In genomic region chr3:13288732-13289718, GRCh38 we compare ENCODE assay signal across 20 cellular contexts.
DNase-seq lines count a peak whose midpoint lies in the region; ATAC-seq and TF ChIP-seq lines count a peak whose summit lies in the region.
"Had no signal": no experiment of that assay in that cellular context is flagged by ENCODE, and none has a peak within 500 bp of the region (broad histone marks: within the 10 kb centered on the region; RNA-seq: fewer than 3 reads in every experiment).

No MANE protein-coding gene starts in this region.

- H3K23ac ChIP-seq in IMR-90 (ENCODE audit: low read depth, low read length): no peak overlapping the region

- no peak overlapping the region for H4K8ac ChIP-seq in IMR-90 (ENCODE audit: low read depth in 2 of 2, low read length in 2 of 2)

- DNase-seq in NCI-H1092 treated with DMSO at 0.1 percent for 48 hours (lab: John Stamatoyannopoulos, UW) (peak; percentile 51), NCI-H1092 (lab: John Stamatoyannopoulos, UW) (no peak), IMR-90 (peak; percentile 3), NCI-H69 (lab: John Stamatoyannopoulos, UW) (peak; percentile 38), myocyte (ENCODE audit: low read depth) (peak; percentile 61), tibial nerve (ENCODE audit: low spot score in 2 of 2) (no peak), NCI-H82 (lab: John Stamatoyannopoulos, UW) (no peak)
- DNase-seq: activated CD8-positive, alpha-beta T cell treated with anti-CD3 and anti-CD28 coated beads, Interleukin-2, amount 10 ng/mL, durations not matched to agents 7 days and 5 days; activated naive CD8-positive, alpha-beta T cell treated with anti-CD3 and anti-CD28 coated beads, Interleukin-2, amount 10 ng/mL, durations not matched to agents 7 days and 5 days; activated T-cell treated with anti-CD3 and anti-CD28 coated beads, Interleukin-2, amount 50 U/mL, for 4 hours; BE2C; Calu3; effector memory CD8-positive, alpha-beta T cell; gastrocnemius medialis; naive B cell; NCI-H1930; substantia nigra had no signal

- no peak for ATAC-seq in IMR-90 (ENCODE audit: low read depth)
- ATAC-seq in HG02642 (IDR thresholded peaks at IDR 0.05; ENCODE audit: poor library complexity, unreplicated experiment): no peak
- ATAC-seq: activated CD4-positive, CD25-positive, alpha-beta regulatory T cell treated with anti-CD3 and anti-CD28 coated beads, Interleukin-2, amount 50 U/mL, for 24 hours; activated CD8-positive, alpha-beta T cell treated with anti-CD3 and anti-CD28 coated beads, Interleukin-2, amount 10 ng/mL, durations not matched to agents 7 days and 5 days; activated T-cell treated with anti-CD3 and anti-CD28 coated beads, Interleukin-2, amount 50 U/mL, for 4 hours; effector memory CD8-positive, alpha-beta T cell; gastrocnemius medialis had no signal

- H2AK5ac ChIP-seq in IMR-90 (ENCODE audit: low read depth, low read length): no peak overlapping the region

- no peak overlapping the region for H3K4me3 ChIP-seq in IMR-90 (ENCODE audit: insufficient read depth, low read depth, low read length)
- H3K4me3 ChIP-seq in tibial nerve: no peak overlapping the region
- H3K4me3 ChIP-seq: esophagus muscularis mucosa, gastrocnemius medialis had no signal

- H3K18ac ChIP-seq in IMR-90 (ENCODE audit: low read depth, low read length): no peak overlapping the region

- no peak overlapping the region for H4K5ac ChIP-seq in IMR-90 (ENCODE audit: low read depth, low read length)

- H3K4me2 ChIP-seq in IMR-90 (ENCODE audit: low read depth, low read length): no peak overlapping the region

- H3K4me1 ChIP-seq in IMR-90 (ENCODE audit: control insufficient read depth, insufficient read depth, low read length) (no peaks in the 10 kb centered on the region), tibial nerve (no peaks in the 10 kb centered on the region)
- H3K4me1 ChIP-seq: BE2C, esophagus muscularis mucosa, gastrocnemius medialis had no signal

- no peak for TF ChIP-seq CTCF in IMR-90 (conservative IDR thresholded peaks at IDR 0.05; ENCODE audit: low read depth, low read length)
- no peak for TF ChIP-seq CTCF in tibial nerve (IDR thresholded peaks at IDR 0.05)

- no peak overlapping the region for H2AK9ac ChIP-seq in IMR-90 (replicated peaks; ENCODE audit: low read depth, low read length, poor library complexity)

- H3K56ac ChIP-seq in IMR-90 (ENCODE audit: extremely low read depth, insufficient read depth, low read length): no peak overlapping the region

- H3K36me3 ChIP-seq in IMR-90 (ENCODE audit: control insufficient read depth, insufficient read depth, low read length): peaks cover under 1% of the 10 kb centered on the region; the same call in 1 of the 2 replicates
- no peaks in the 10 kb centered on the region for H3K36me3 ChIP-seq in tibial nerve
- H3K36me3 ChIP-seq: BE2C, esophagus muscularis mucosa, gastrocnemius medialis had no signal

- no peak overlapping the region for H2BK15ac ChIP-seq in IMR-90 (ENCODE audit: low read depth, low read length)

- H2AFZ ChIP-seq in IMR-90 (replicated peaks; ENCODE audit: low read length, poor library complexity): no peak overlapping the region

- no peak overlapping the region for H2BK120ac ChIP-seq in IMR-90 (ENCODE audit: low read depth, low read length)

- H4K20me1 ChIP-seq in IMR-90 (ENCODE audit: insufficient read depth, low read length): no peaks in the 10 kb centered on the region

- intact Hi-C loops in IMR-90 (cut with micrococcal nuclease): no loop called here

- H3K79me1 ChIP-seq in IMR-90 (ENCODE audit: low read depth in 1 of 2, low read length in 2 of 2): no peaks in the 10 kb centered on the region

- CTCF ChIA-PET in IMR-90 (lab: Yijun Ruan, JAX): no interaction called here

- no peak overlapping the region for H4K91ac ChIP-seq in IMR-90 (ENCODE audit: insufficient read depth, low read depth, low read length)

- no peak overlapping the region for H2BK5ac ChIP-seq in IMR-90 (ENCODE audit: low read depth, low read length, poor library complexity, severe bottlenecking)

- no peak overlapping the region for H2BK20ac ChIP-seq in IMR-90 (ENCODE audit: low read depth, low read length)

- H3K27me3 ChIP-seq in IMR-90 (ENCODE audit: control insufficient read depth, insufficient read depth, low read length) (peaks cover 25% of the 10 kb centered on the region), tibial nerve (peaks cover 0 to 9% of the 10 kb centered on the region in 2 donors)
- H3K27me3 ChIP-seq: BE2C had no signal

- no peak for TF ChIP-seq EP300 in tibial nerve (IDR thresholded peaks at IDR 0.05)

- no TSS peak for BruUV-seq in IMR-90 (replicated peaks; lab: Mats Ljungman, UMichigan)

- dilution Hi-C loops in IMR-90 (cut with HindIII; ENCODE audit: low sequenced_read_pairs, unreplicated experiment): no loop called here

- POLR2A ChIA-PET in IMR-90 (lab: Charles Lee; ENCODE audit: unreplicated experiment): no interaction called here

- 67% methylated on average over 1 of the region's 10 CpGs; no CpG with 5 or more reads in 1 of the 2 experiments for WGBS in IMR-90 (ENCODE audit: extremely low coverage in 2 of 2, insufficient read length in 1 of 2), 2 experiments
- 75% methylated on average over 9 to 10 of the region's 10 CpGs for whole genome bisulfite sequencing in tibial nerve, 2 donors

- TF ChIP-seq RAD21 in IMR-90 (IDR thresholded peaks at IDR 0.05; ENCODE audit: low read length): no peak

- H3K14ac ChIP-seq in IMR-90 (replicated peaks; ENCODE audit: low read depth, low read length): no peak overlapping the region

- H3K4ac ChIP-seq in IMR-90 (ENCODE audit: low read depth, low read length): no peak overlapping the region

- H3K9me3 ChIP-seq in IMR-90 (ENCODE audit: control insufficient read depth, insufficient read depth, low read length): peaks cover 14% of the 10 kb centered on the region
- H3K9me3 ChIP-seq in tibial nerve: peaks cover 0 to 15% (median 0%) of the 10 kb centered on the region in 4 donors
- H3K9me3 ChIP-seq: BE2C, gastrocnemius medialis had no signal

- no peaks in the 10 kb centered on the region for H3K9me1 ChIP-seq in IMR-90 (ENCODE audit: insufficient read depth, low read length)

- H3K27ac ChIP-seq in IMR-90 (ENCODE audit: insufficient read depth, low read length) (no peak overlapping the region), tibial nerve (no peak overlapping the region)
- H3K27ac ChIP-seq: esophagus muscularis mucosa, gastrocnemius medialis had no signal

- in situ Hi-C loops in IMR-90 (cut with MboI; ENCODE audit: low sequenced_read_pairs): no loop called here

- no peak overlapping the region for H3K9ac ChIP-seq in IMR-90 (ENCODE audit: low read depth, low read length)

- TF ChIP-seq POLR2A in IMR-90 (IDR thresholded peaks at IDR 0.05; ENCODE audit: low read depth, low read length) (no peak), tibial nerve (IDR thresholded peaks at IDR 0.05) (no peak)

TF ChIP-seq in IMR-90, 13 proteins besides CTCF, POLR2A, EP300 and RAD21:
- TF ChIP-seq NFE2L2 (IDR thresholded peaks at IDR 0.05; ENCODE audit: low read depth, low read length) (no peak), SMC3 (IDR thresholded peaks at IDR 0.05; ENCODE audit: low read depth, low read length) (no peak), USF2 (IDR thresholded peaks at IDR 0.05; ENCODE audit: low read depth, low read length) (no peak), ELK1 (IDR thresholded peaks at IDR 0.05; ENCODE audit: borderline replicate concordance, low read depth, low read length) (no peak), BHLHE40 (IDR thresholded peaks at IDR 0.05; ENCODE audit: low read depth, low read length) (no peak), CEBPB (IDR thresholded peaks at IDR 0.05; ENCODE audit: low read depth, low read length) (no peak), RCOR1 (IDR thresholded peaks at IDR 0.05; ENCODE audit: insufficient replicate concordance, low read length) (no peak), MXI1 (IDR thresholded peaks at IDR 0.05; ENCODE audit: borderline replicate concordance, low read depth, low read length) (no peak), MAZ (IDR thresholded peaks at IDR 0.05; ENCODE audit: borderline replicate concordance, low read depth, low read length) (no peak), RFX5 (IDR thresholded peaks at IDR 0.05; ENCODE audit: low read depth, low read length) (no peak), FOS (IDR thresholded peaks at IDR 0.05; ENCODE audit: low read depth, low read length) (no peak), MAFK (IDR thresholded peaks at IDR 0.05; ENCODE audit: low read depth, low read length) (no peak), CHD1 (IDR thresholded peaks at IDR 0.05; ENCODE audit: low read depth, low read length) (no peak)

Comparison
In these comparisons a context has a peak if more than half of its experiments do, and no peak if none do; other contexts are left out.
1. DNase-seq: peak in NCI-H1092 treated with DMSO at 0.1 percent for 48 hours (single experiment), IMR-90 (single experiment), NCI-H69 (single experiment) and myocyte (single experiment); none in NCI-H1092 (single experiment), tibial nerve (0 of 2) and NCI-H82 (single experiment).